ENCODE assay signal across 1 cellular context in the genomic region with DNA sequence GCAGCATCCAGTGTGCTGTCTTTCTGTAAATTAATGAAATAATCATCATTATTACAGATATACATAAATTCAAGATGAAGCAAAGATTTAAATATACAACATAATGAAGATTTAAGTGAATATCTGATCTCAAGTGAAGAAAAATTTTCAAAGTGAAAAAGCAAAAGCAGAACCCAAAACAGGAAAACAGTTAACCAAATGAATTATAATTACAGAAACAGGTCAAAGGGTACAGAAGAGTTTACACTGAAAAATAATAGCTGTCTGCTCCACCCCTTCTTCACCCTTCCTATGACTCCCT.
TF ChIP-seq lines count a peak whose summit lies in the region.

No MANE protein-coding gene starts in this region.

TF ChIP-seq in WTC11, 78 proteins besides CTCF, POLR2A, EP300 and RAD21 (continued from another document):
- TF ChIP-seq, protein P1, sequence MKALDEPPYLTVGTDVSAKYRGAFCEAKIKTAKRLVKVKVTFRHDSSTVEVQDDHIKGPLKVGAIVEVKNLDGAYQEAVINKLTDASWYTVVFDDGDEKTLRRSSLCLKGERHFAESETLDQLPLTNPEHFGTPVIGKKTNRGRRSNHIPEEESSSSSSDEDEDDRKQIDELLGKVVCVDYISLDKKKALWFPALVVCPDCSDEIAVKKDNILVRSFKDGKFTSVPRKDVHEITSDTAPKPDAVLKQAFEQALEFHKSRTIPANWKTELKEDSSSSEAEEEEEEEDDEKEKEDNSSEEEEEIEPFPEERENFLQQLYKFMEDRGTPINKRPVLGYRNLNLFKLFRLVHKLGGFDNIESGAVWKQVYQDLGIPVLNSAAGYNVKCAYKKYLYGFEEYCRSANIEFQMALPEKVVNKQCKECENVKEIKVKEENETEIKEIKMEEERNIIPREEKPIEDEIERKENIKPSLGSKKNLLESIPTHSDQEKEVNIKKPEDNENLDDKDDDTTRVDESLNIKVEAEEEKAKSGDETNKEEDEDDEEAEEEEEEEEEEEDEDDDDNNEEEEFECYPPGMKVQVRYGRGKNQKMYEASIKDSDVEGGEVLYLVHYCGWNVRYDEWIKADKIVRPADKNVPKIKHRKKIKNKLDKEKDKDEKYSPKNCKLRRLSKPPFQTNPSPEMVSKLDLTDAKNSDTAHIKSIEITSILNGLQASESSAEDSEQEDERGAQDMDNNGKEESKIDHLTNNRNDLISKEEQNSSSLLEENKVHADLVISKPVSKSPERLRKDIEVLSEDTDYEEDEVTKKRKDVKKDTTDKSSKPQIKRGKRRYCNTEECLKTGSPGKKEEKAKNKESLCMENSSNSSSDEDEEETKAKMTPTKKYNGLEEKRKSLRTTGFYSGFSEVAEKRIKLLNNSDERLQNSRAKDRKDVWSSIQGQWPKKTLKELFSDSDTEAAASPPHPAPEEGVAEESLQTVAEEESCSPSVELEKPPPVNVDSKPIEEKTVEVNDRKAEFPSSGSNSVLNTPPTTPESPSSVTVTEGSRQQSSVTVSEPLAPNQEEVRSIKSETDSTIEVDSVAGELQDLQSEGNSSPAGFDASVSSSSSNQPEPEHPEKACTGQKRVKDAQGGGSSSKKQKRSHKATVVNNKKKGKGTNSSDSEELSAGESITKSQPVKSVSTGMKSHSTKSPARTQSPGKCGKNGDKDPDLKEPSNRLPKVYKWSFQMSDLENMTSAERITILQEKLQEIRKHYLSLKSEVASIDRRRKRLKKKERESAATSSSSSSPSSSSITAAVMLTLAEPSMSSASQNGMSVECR (CRISPR knock-in tag; IDR thresholded peaks at IDR 0.05; ENCODE audit: borderline replicate concordance): no peak
- no peak for TF ChIP-seq KAT7 (CRISPR knock-in tag; IDR thresholded peaks at IDR 0.05; ENCODE audit: borderline replicate concordance)
- no peak for TF ChIP-seq ZNF423 (CRISPR knock-in tag; IDR thresholded peaks at IDR 0.05)
- TF ChIP-seq RORB (CRISPR knock-in tag; IDR thresholded peaks at IDR 0.05): no peak
